ENCODE assay signal across 1 cellular context in genomic region chr7:1028775-1029636, GRCh38.
TF ChIP-seq lines count a peak whose summit lies in the region.

No MANE protein-coding gene starts in this region.

TF ChIP-seq in K562, 482 proteins besides CTCF, POLR2A, EP300 and RAD21 (continued from another document):
- TF ChIP-seq BHLHE40 (IDR thresholded peaks at IDR 0.05; ENCODE audit: low read length): peak; percentile 77
- TF ChIP-seq FOXA3 (CRISPR knock-in tag; conservative IDR thresholded peaks at IDR 0.05 in 1 of 2, IDR thresholded peaks at IDR 0.05 in 1 of 2): peak in 1 of 2 experiments; percentile 50; a peak in 3 of 4 replicates
- no peak for TF ChIP-seq U2AF2 (optimal IDR thresholded peaks at IDR 0.05; ENCODE audit: low read depth, low read length)
- peak; percentile 90 for TF ChIP-seq ZNF121 (CRISPR knock-in tag; conservative IDR thresholded peaks at IDR 0.05)
- TF ChIP-seq BRD4 (IDR thresholded peaks at IDR 0.05): no peak
- 0 out of 2 replicates have a peak, but pooled peaks have one; percentile 11 for TF ChIP-seq GABPB1 (CRISPR knock-in tag; IDR thresholded peaks at IDR 0.05)
- 0 out of 2 replicates have a peak, but pooled peaks have one; percentile 15 for TF ChIP-seq CC2D1A (IDR thresholded peaks at IDR 0.05)
- no peak for TF ChIP-seq ARID2 (IDR thresholded peaks at IDR 0.05)
- TF ChIP-seq POLR2AphosphoS5 (IDR thresholded peaks at IDR 0.05; ENCODE audit: control insufficient read depth, insufficient read depth, low read depth, low read length): 0 out of 2 replicates have a peak, but pooled peaks have one; percentile 14
- TF ChIP-seq ZBTB33 (CRISPR knock-in tag; IDR thresholded peaks at IDR 0.05): no peak
- peak; percentile 90 for TF ChIP-seq ATF3 (IDR thresholded peaks at IDR 0.05)
- peak; percentile 56; the same call in 1 of the 2 replicates for TF ChIP-seq ATF3 (CRISPR knock-in tag; conservative IDR thresholded peaks at IDR 0.05)
- peak; percentile 87 to 95 for TF ChIP-seq MNT (conservative IDR thresholded peaks at IDR 0.05)
- TF ChIP-seq BRD9 (IDR thresholded peaks at IDR 0.05; ENCODE audit: low read depth, partially characterized antibody): peak; percentile 51
- TF ChIP-seq MTA3 (IDR thresholded peaks at IDR 0.05; ENCODE audit: borderline replicate concordance): peak; percentile 42; the same call in 1 of the 2 replicates
- TF ChIP-seq CBFB (CRISPR knock-in tag; IDR thresholded peaks at IDR 0.05): 0 out of 2 replicates have a peak, but pooled peaks have one; percentile 21
- peak; percentile 83 for TF ChIP-seq EP400 (IDR thresholded peaks at IDR 0.05)
- TF ChIP-seq USF2 (CRISPR knock-in tag; IDR thresholded peaks at IDR 0.05): peak; percentile 72
- TF ChIP-seq JUND (IDR thresholded peaks at IDR 0.05; ENCODE audit: borderline replicate concordance, low read depth, low read length): peak; percentile 97
- peak; percentile 96; the same call in 2 of the 3 replicates for TF ChIP-seq JUND (tag; IDR thresholded peaks at IDR 0.05; ENCODE audit: borderline replicate concordance, low read depth, low read length)
- no peak for TF ChIP-seq MTA1 (IDR thresholded peaks at IDR 0.05; ENCODE audit: borderline replicate concordance)
- peak; percentile 61; the same call in 1 of the 2 replicates for TF ChIP-seq MXI1 (IDR thresholded peaks at IDR 0.05; ENCODE audit: low read depth, low read length)
- no peak for TF ChIP-seq RBM34 (IDR thresholded peaks at IDR 0.05; ENCODE audit: borderline replicate concordance, insufficient read depth, low read length)
